Comparison of ENCODE assay signal across 21 cellular contexts in genomic region chr5:88761939-88762338, GRCh38.
DNase-seq lines count a peak whose midpoint lies in the region; ATAC-seq and TF ChIP-seq lines count a peak whose summit lies in the region.
"Had no signal": no experiment of that assay in that cellular context is flagged by ENCODE, and none has a peak within 500 bp of the region (broad histone marks: within the 10 kb centered on the region; RNA-seq: fewer than 3 reads in every experiment).

No MANE protein-coding gene starts in this region.

- DNase-seq in cardiac muscle cell (ENCODE audit: low read depth in 1 of 2, low spot score in 1 of 2), result no peak
- DNase-seq in left cardiac atrium, result no peak
- DNase-seq in ascending aorta (ENCODE audit: low spot score in 2 of 2), result no peak
- no peak for DNase-seq in NCI-H2196 treated with DMSO at 0.1 percent for 48 hours (lab: John Stamatoyannopoulos, UW; ENCODE audit: unreplicated experiment)
- DNase-seq in endothelial cell (ENCODE audit: low spot score), result no peak
- DNase-seq in hippocampal formation (lab: John Stamatoyannopoulos, UW), result no peak
- DNase-seq: activated CD4-positive, alpha-beta T cell treated with anti-CD3 and anti-CD28 coated beads for 36 hours; activated naive CD4-positive, alpha-beta T cell; activated T-cell treated with anti-CD3 and anti-CD28 coated beads, Interleukin-2, amount 50 U/mL, for 4 hours; CD8-positive, alpha-beta memory T cell; colonic mucosa; endodermal cell; islet precursor cell; lower lobe of right lung; mucosa of descending colon; NCI-H510A treated with DMSO at 0.1 percent for 48 hours; posterior cingulate gyrus had no signal

- H3K36me3 ChIP-seq in cardiac muscle cell (peaks cover 26% of the 10 kb centered on the region), ascending aorta (peaks cover 7 to 18% of the 10 kb centered on the region in 2 donors), skeletal muscle tissue (ENCODE audit: control insufficient read depth in 3 of 3, insufficient read depth in 3 of 3, low read length in 3 of 3) (peaks cover 18 to 26% (median 18%) of the 10 kb centered on the region in 3 donors)
- H3K36me3 ChIP-seq: colonic mucosa had no signal

- H3K9me3 Mint-ChIP-seq in endothelial cell (ENCODE audit: unreplicated experiment), result no peaks in the 10 kb centered on the region
- H3K9me3 Mint-ChIP-seq: activated T-cell treated with anti-CD3 and anti-CD28 coated beads, Interleukin-2, amount 50 U/mL, for 4 hours; CD8-positive, alpha-beta memory T cell; endodermal cell had no signal

- H3K4me3 ChIP-seq in cardiac muscle cell (no peak overlapping the region), ascending aorta (no peak overlapping the region), skeletal muscle tissue (ENCODE audit: low read length in 3 of 3) (no peak overlapping the region)
- H3K4me3 ChIP-seq: colonic mucosa, gastroesophageal sphincter, lower lobe of right lung, mucosa of descending colon had no signal

- H3K4me1 ChIP-seq in cardiac muscle cell (ENCODE audit: low read depth) (no peaks in the 10 kb centered on the region), ascending aorta (peaks cover 0 to 10% of the 10 kb centered on the region in 2 donors), skeletal muscle tissue (ENCODE audit: control insufficient read depth in 3 of 3, insufficient read depth in 3 of 3, low read length in 3 of 3) (peaks cover 0 to 6% (median 0%) of the 10 kb centered on the region in 3 donors)
- H3K4me1 ChIP-seq: colonic mucosa, gastroesophageal sphincter had no signal

- H3K27ac Mint-ChIP-seq in endothelial cell (ENCODE audit: unreplicated experiment), result no peak overlapping the region
- H3K27ac Mint-ChIP-seq: activated CD4-positive, alpha-beta T cell treated with anti-CD3 and anti-CD28 coated beads for 36 hours; CD8-positive, alpha-beta memory T cell; endodermal cell had no signal

- intact Hi-C loops in left cardiac atrium (cut with DNase I) (no loop called here), ascending aorta (cut with DNase I) (no loop called here)

- H3K27ac ChIP-seq in cardiac muscle cell (peak overlapping the region; percentile 9), ascending aorta (peak overlapping the region; percentile 26 to 27), skeletal muscle tissue (ENCODE audit: low read depth, low read length) (peak overlapping the region; percentile 38)
- H3K27ac ChIP-seq: 22Rv1, colonic mucosa, gastroesophageal sphincter, lower lobe of right lung had no signal

- H3K9me3 ChIP-seq in cardiac muscle cell (ENCODE audit: low read depth) (no peaks in the 10 kb centered on the region), ascending aorta (no peaks in the 10 kb centered on the region), skeletal muscle tissue (ENCODE audit: control insufficient read depth in 3 of 3, low read length in 3 of 3) (no peaks in the 10 kb centered on the region)
- H3K9me3 ChIP-seq: colonic mucosa, gastroesophageal sphincter, lower lobe of right lung, mucosa of descending colon had no signal

- no peak for ATAC-seq in left cardiac atrium
- ATAC-seq in GM21447 (IDR thresholded peaks at IDR 0.05; ENCODE audit: unreplicated experiment), result peak; percentile 45
- ATAC-seq: activated CD4-positive, alpha-beta T cell treated with anti-CD3 and anti-CD28 coated beads for 36 hours; activated T-cell treated with anti-CD3 and anti-CD28 coated beads, Interleukin-2, amount 50 U/mL, for 4 hours; mucosa of descending colon had no signal

- H3K4me3 Mint-ChIP-seq in endothelial cell (ENCODE audit: unreplicated experiment), result no peak overlapping the region
- H3K4me3 Mint-ChIP-seq: activated CD4-positive, alpha-beta T cell treated with anti-CD3 and anti-CD28 coated beads for 36 hours; activated T-cell treated with anti-CD3 and anti-CD28 coated beads, Interleukin-2, amount 50 U/mL, for 4 hours; CD8-positive, alpha-beta memory T cell; endodermal cell had no signal

- TF ChIP-seq CTCF in cardiac muscle cell (IDR thresholded peaks at IDR 0.05; ENCODE audit: low read depth, low read length) (no peak), ascending aorta (IDR thresholded peaks at IDR 0.05) (no peak), endothelial cell (IDR thresholded peaks at IDR 0.05; ENCODE audit: unreplicated experiment) (no peak)

- H3K9ac ChIP-seq in skeletal muscle tissue (ENCODE audit: low read depth in 1 of 3, low read length in 3 of 3), result no peak overlapping the region

- no peaks in the 10 kb centered on the region for H3K4me1 Mint-ChIP-seq in endothelial cell (ENCODE audit: unreplicated experiment)
- H3K4me1 Mint-ChIP-seq: activated CD4-positive, alpha-beta T cell treated with anti-CD3 and anti-CD28 coated beads for 36 hours; CD8-positive, alpha-beta memory T cell had no signal

- peaks cover 34% of the 10 kb centered on the region for H3K36me3 Mint-ChIP-seq in endothelial cell (ENCODE audit: low read depth, unreplicated experiment)
- H3K36me3 Mint-ChIP-seq: CD8-positive, alpha-beta memory T cell had no signal

- no peaks in the 10 kb centered on the region for H3K27me3 Mint-ChIP-seq in endothelial cell (ENCODE audit: unreplicated experiment)

- no peaks in the 10 kb centered on the region for H3K27me3 ChIP-seq in cardiac muscle cell
- H3K27me3 ChIP-seq in ascending aorta, result no peaks in the 10 kb centered on the region
- H3K27me3 ChIP-seq in skeletal muscle tissue (ENCODE audit: control insufficient read depth in 3 of 3, insufficient read depth in 3 of 3, low read length in 3 of 3), result no peaks in the 10 kb centered on the region
- H3K27me3 ChIP-seq: colonic mucosa, gastroesophageal sphincter had no signal
